In the genomic region with DNA sequence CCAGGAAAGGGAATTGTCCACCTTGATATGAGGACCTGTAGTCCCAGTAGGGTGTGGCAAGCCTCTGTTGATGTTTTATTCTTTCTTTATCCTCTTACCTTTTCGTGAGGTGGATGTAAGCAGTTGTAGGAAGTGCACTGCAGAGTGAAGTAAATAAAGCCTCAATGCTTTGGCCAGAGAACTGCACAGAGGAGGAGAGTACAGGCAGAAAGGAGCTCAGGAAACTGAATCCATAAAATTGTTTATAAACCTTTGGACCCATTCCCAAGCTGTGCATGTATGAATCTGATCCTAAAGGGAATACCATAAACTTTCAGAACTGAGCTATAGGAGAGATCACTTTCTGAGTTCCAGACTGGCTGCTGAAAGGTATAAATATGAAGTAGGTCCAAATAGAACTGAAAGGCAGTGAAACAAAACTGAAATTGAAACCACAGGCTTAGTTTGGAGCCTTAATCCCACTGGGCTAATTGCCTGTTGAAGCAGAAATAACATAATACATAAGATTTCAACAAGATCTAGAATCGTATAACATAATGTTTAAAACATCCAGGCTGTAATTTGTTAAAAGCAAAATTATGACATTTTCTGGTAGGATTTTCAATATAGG, we compare ENCODE assay signal across 1 cellular context.
TF ChIP-seq lines count a peak whose summit lies in the region.

No MANE protein-coding gene starts in this region.

TF ChIP-seq in GM12878, 131 proteins besides CTCF, POLR2A, EP300 and RAD21:
- TF ChIP-seq RUNX3 (IDR thresholded peaks at IDR 0.05; ENCODE audit: low read length) (no peak), WRNIP1 (IDR thresholded peaks at IDR 0.05; ENCODE audit: borderline replicate concordance, low read depth, low read length) (no peak), ZNF622 (IDR thresholded peaks at IDR 0.05) (no peak), YBX1 (IDR thresholded peaks at IDR 0.05) (no peak), SMC3 (IDR thresholded peaks at IDR 0.05; ENCODE audit: borderline replicate concordance, low read length) (no peak), PML (IDR thresholded peaks at IDR 0.05; ENCODE audit: low read length) (no peak)
- TF ChIP-seq, protein P1, sequence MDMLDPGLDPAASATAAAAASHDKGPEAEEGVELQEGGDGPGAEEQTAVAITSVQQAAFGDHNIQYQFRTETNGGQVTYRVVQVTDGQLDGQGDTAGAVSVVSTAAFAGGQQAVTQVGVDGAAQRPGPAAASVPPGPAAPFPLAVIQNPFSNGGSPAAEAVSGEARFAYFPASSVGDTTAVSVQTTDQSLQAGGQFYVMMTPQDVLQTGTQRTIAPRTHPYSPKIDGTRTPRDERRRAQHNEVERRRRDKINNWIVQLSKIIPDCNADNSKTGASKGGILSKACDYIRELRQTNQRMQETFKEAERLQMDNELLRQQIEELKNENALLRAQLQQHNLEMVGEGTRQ (IDR thresholded peaks at IDR 0.05; ENCODE audit: borderline replicate concordance, low read depth, low read length), result no peak
- TF ChIP-seq, protein P2, sequence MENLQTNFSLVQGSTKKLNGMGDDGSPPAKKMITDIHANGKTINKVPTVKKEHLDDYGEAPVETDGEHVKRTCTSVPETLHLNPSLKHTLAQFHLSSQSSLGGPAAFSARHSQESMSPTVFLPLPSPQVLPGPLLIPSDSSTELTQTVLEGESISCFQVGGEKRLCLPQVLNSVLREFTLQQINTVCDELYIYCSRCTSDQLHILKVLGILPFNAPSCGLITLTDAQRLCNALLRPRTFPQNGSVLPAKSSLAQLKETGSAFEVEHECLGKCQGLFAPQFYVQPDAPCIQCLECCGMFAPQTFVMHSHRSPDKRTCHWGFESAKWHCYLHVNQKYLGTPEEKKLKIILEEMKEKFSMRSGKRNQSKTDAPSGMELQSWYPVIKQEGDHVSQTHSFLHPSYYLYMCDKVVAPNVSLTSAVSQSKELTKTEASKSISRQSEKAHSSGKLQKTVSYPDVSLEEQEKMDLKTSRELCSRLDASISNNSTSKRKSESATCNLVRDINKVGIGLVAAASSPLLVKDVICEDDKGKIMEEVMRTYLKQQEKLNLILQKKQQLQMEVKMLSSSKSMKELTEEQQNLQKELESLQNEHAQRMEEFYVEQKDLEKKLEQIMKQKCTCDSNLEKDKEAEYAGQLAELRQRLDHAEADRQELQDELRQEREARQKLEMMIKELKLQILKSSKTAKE (IDR thresholded peaks at IDR 0.05; ENCODE audit: low read depth, poor library complexity, severe bottlenecking), result no peak
